ENCODE assay signal across 9 cellular contexts in genomic region chr4:4260185-4260751, GRCh38. TPM values are rescaled to one million over a fixed set of nuclear protein-coding genes. Genes with fewer than 3 reads are reported as not detected.
A peak's percentile ranks its signal among the peaks of the same experiment; 100 is the strongest.
DNase-seq lines count a peak whose midpoint lies in the region; ATAC-seq and TF ChIP-seq lines count a peak whose summit lies in the region.
"Had no signal": no experiment of that assay in that cellular context is flagged by ENCODE, and none has a peak within 500 bp of the region (broad histone marks: within the 10 kb centered on the region; RNA-seq: fewer than 3 reads in every experiment).

No MANE protein-coding gene starts in this region.

- peak; percentile 95 to 98 for ATAC-seq in activated T-cell treated with anti-CD3 and anti-CD28 coated beads, Interleukin-2, amount 50 U/mL, for 72 hours (replicated peaks in 1 of 2)
- peak; percentile 65 for ATAC-seq in HG03354 (IDR thresholded peaks at IDR 0.05; ENCODE audit: poor library complexity, severe bottlenecking, unreplicated experiment)
- no peak for ATAC-seq in GM18505 (IDR thresholded peaks at IDR 0.05; ENCODE audit: unreplicated experiment)
- ATAC-seq in HG03439 (IDR thresholded peaks at IDR 0.05; ENCODE audit: unreplicated experiment): no peak

- no peak overlapping the region for H3K4me2 ChIP-seq in fibroblast of lung (ENCODE audit: extremely low read depth, insufficient read depth, low read length)

- TF ChIP-seq POLR2A in spleen (IDR thresholded peaks at IDR 0.05): no peak
- no peak for TF ChIP-seq POLR2A in GM18505 (IDR thresholded peaks at IDR 0.05; ENCODE audit: borderline replicate concordance, extremely low read depth, insufficient read depth, insufficient read length)

- 66 to 81% (median 73%) methylated on average over 6 of the region's 6 CpGs for WGBS in spleen, 5 donors

- H3K36me3 Mint-ChIP-seq in activated T-cell treated with anti-CD3 and anti-CD28 coated beads, Interleukin-2, amount 50 U/mL, for 72 hours (ENCODE audit: insufficient read depth in 2 of 2): no peaks in the 10 kb centered on the region

- no peak overlapping the region for H3K4me3 Mint-ChIP-seq in activated T-cell treated with anti-CD3 and anti-CD28 coated beads, Interleukin-2, amount 50 U/mL, for 72 hours

- intact Hi-C loops in spleen (cut with DNase I; ENCODE audit: low total_unique reads): no loop called here

- no peaks in the 10 kb centered on the region for H3K79me2 ChIP-seq in fibroblast of lung (ENCODE audit: control insufficient read depth, insufficient read depth, low read length)

- H3K4me1 Mint-ChIP-seq in activated T-cell treated with anti-CD3 and anti-CD28 coated beads, Interleukin-2, amount 50 U/mL, for 72 hours (ENCODE audit: low read depth): no peaks in the 10 kb centered on the region

- H3K27me3 ChIP-seq in fibroblast of lung (ENCODE audit: control insufficient read depth, insufficient read depth, low read length) (peaks cover 3% of the 10 kb centered on the region), spleen (replicated peaks in 1 of 7) (no peaks in the 10 kb centered on the region)

- H3K27ac ChIP-seq in fibroblast of lung (ENCODE audit: insufficient read depth, low read length) (no peak overlapping the region), spleen (no peak overlapping the region)

- no peaks in the 10 kb centered on the region for H3K4me1 ChIP-seq in fibroblast of lung (ENCODE audit: control insufficient read depth, extremely low read depth, insufficient read depth, low read length)
- H3K4me1 ChIP-seq in spleen: no peaks in the 10 kb centered on the region

- H3K36me3 ChIP-seq in fibroblast of lung (ENCODE audit: control insufficient read depth, insufficient read depth, low read length): no peaks in the 10 kb centered on the region
- no peaks in the 10 kb centered on the region for H3K36me3 ChIP-seq in spleen

- no peak overlapping the region for H2AFZ ChIP-seq in fibroblast of lung (ENCODE audit: low read length)

- peak in 1 of 2 donors; percentile 5 for DNase-seq in activated T-cell treated with anti-CD3 and anti-CD28 coated beads, Interleukin-2, amount 50 U/mL, for 72 hours
- DNase-seq in activated T-cell treated with anti-CD3 and anti-CD28 coated beads, Interleukin-2, amount 50 U/mL, for 48 hours: no peak
- DNase-seq in RPMI8226 (peak; percentile 71), fibroblast of lung (ENCODE audit: low read depth in 2 of 2) (peak; percentile 51 to 72), spleen (no peak)

- TF ChIP-seq CTCF in fibroblast of lung (conservative IDR thresholded peaks at IDR 0.05 in 1 of 2, IDR thresholded peaks at IDR 0.05 in 1 of 2; ENCODE audit: low read depth in 1 of 2, low read length in 2 of 2) (peak; percentile 22 to 48), spleen (IDR thresholded peaks at IDR 0.05 in 8 of 11, conservative IDR thresholded peaks at IDR 0.05 in 3 of 11) (peak in 10 of 11 experiments; percentile 24 to 73 (median 64))

- H3K4me3 ChIP-seq in fibroblast of lung (replicated peaks in 1 of 4; ENCODE audit: control extremely low read depth in 1 of 4, insufficient read depth in 1 of 4, low read depth in 3 of 4, low read length in 4 of 4): no peak overlapping the region
- H3K4me3 ChIP-seq in spleen: no peak overlapping the region

- no peaks in the 10 kb centered on the region for H3K27me3 Mint-ChIP-seq in activated T-cell treated with anti-CD3 and anti-CD28 coated beads, Interleukin-2, amount 50 U/mL, for 72 hours (ENCODE audit: low read depth)

- no peaks in the 10 kb centered on the region for H4K20me1 ChIP-seq in fibroblast of lung (ENCODE audit: control insufficient read depth, extremely low read depth, insufficient read depth, low read length)

- H3K9me3 ChIP-seq in fibroblast of lung (ENCODE audit: control insufficient read depth, insufficient read depth, low read depth, low read length): no peaks in the 10 kb centered on the region
- H3K9me3 ChIP-seq in spleen: no peaks in the 10 kb centered on the region

- no peaks in the 10 kb centered on the region for H3K9me3 Mint-ChIP-seq in activated T-cell treated with anti-CD3 and anti-CD28 coated beads, Interleukin-2, amount 50 U/mL, for 72 hours

- no peak overlapping the region for H3K27ac Mint-ChIP-seq in activated T-cell treated with anti-CD3 and anti-CD28 coated beads, Interleukin-2, amount 50 U/mL, for 72 hours

- no peak overlapping the region for H3K9ac ChIP-seq in fibroblast of lung (ENCODE audit: insufficient read depth, low read length)

RNA-seq across cellular contexts. Expression of gene TMEM128, which starts 12.2 kb away (rescaled TPM):
- 10 to 100 TPM; 26.2 to 31.2 TPM for total RNA-seq in activated T-cell treated with anti-CD3 and anti-CD28 coated beads, Interleukin-2, amount 50 U/mL, for 72 hours
- 21.3 and 26.4 TPM in 2 replicates for total RNA-seq in fibroblast of lung
- polyA plus RNA-seq in fibroblast of lung: 36.9 and 52.1 TPM in 2 replicates
- polyA plus RNA-seq in fibroblast of lung (2012): 22.0 and 27.4 TPM in 2 replicates
- 5.6 and 11.1 TPM in 2 replicates for polyA minus RNA-seq in fibroblast of lung (ENCODE audit: low replicate concordance)
- total RNA-seq in spleen: 10 to 100 TPM; 16.3 to 25.6 (median 21.0) TPM
- 10 to 100 TPM; 19.0 to 25.5 (median 23.3) TPM for polyA plus RNA-seq in spleen

RNA-seq across cellular contexts. Expression of gene LYAR, which starts 29.7 kb away (rescaled TPM):
- 10 to 100 TPM; 25.5 to 41.0 TPM for total RNA-seq in activated T-cell treated with anti-CD3 and anti-CD28 coated beads, Interleukin-2, amount 50 U/mL, for 72 hours
- 11.1 and 11.8 TPM in 2 replicates for total RNA-seq in fibroblast of lung
- 10.1 and 16.1 TPM in 2 replicates for polyA plus RNA-seq in fibroblast of lung
- polyA plus RNA-seq in fibroblast of lung (2012): 12.7 and 20.5 TPM in 2 replicates
- not detected in 2 replicates for polyA minus RNA-seq in fibroblast of lung (ENCODE audit: low replicate concordance)
- 10 to 100 TPM; 16.7 to 29.3 (median 23.3) TPM for total RNA-seq in spleen
- polyA plus RNA-seq in spleen: 10 to 100 TPM; 13.5 to 24.6 (median 19.3) TPM

RNA-seq across cellular contexts. Expression of gene ZBTB49, which starts 29.8 kb away (rescaled TPM):
- 1 to 10 TPM; 6.4 to 8.2 TPM for total RNA-seq in activated T-cell treated with anti-CD3 and anti-CD28 coated beads, Interleukin-2, amount 50 U/mL, for 72 hours
- total RNA-seq in fibroblast of lung (3.1 and 3.5 TPM in 2 replicates), spleen (10 to 100 TPM in 6 of 7 donors, 1 to 10 TPM in 1; 5.6 to 25.4 (median 12.0) TPM)
- polyA plus RNA-seq in fibroblast of lung (2.1 and 2.8 TPM in 2 replicates), spleen (1 to 10 TPM; 2.7 to 5.1 (median 4.8) TPM)
- 1.7 and 2.4 TPM in 2 replicates for polyA plus RNA-seq in fibroblast of lung (2012)
- 3.8 and 4.0 TPM in 2 replicates for polyA minus RNA-seq in fibroblast of lung (ENCODE audit: low replicate concordance)

RNA-seq across cellular contexts. Expression of gene OTOP1, which starts 33.5 kb away (rescaled TPM):
- total RNA-seq in activated T-cell treated with anti-CD3 and anti-CD28 coated beads, Interleukin-2, amount 50 U/mL, for 72 hours: not detected
- total RNA-seq in fibroblast of lung (not detected in 2 replicates), spleen (not detected)
- polyA plus RNA-seq in fibroblast of lung (not detected in 2 replicates), spleen (not detected)
- polyA plus RNA-seq in fibroblast of lung (2012): not detected in 2 replicates
- not detected in 2 replicates for polyA minus RNA-seq in fibroblast of lung (ENCODE audit: low replicate concordance)
- total RNA-seq: subcutaneous adipose tissue had no signal

Comparison
In these comparisons a context has a peak if more than half of its experiments do, and no peak if none do; other contexts are left out.
1. ATAC-seq: peak in activated T-cell treated with anti-CD3 and anti-CD28 coated beads, Interleukin-2, amount 50 U/mL, for 72 hours (2 of 2) and HG03354 (single experiment); none in GM18505 (single experiment) and HG03439 (single experiment).
2. DNase-seq: peak in RPMI8226 (single experiment) and fibroblast of lung (2 of 2); none in activated T-cell treated with anti-CD3 and anti-CD28 coated beads, Interleukin-2, amount 50 U/mL, for 48 hours (0 of 2) and spleen (single experiment).